25 cellular contexts compared by ENCODE assay signal in the genomic region with DNA sequence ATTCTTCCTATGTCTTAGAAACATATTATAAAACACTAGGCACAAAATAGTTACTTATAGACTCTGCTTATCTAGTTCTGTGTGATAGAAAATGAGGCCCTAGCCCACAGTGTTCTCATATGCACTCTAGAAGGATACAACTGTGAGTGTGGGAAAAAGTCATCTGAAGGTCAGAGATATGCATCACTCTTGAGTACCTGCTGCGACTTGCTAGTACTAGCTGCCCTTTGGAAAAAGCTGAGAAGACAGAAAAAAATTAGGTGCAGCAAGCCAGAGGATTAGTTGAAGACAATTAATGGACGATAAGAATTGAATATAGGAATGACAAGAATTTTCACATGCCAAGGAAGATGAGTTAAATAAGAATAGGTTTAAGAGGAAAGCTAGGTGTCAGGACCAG.
DNase-seq lines count a peak whose midpoint lies in the region; ATAC-seq, FAIRE-seq and TF ChIP-seq lines count a peak whose summit lies in the region.
"Had no signal": no experiment of that assay in that cellular context is flagged by ENCODE, and none has a peak within 500 bp of the region (broad histone marks: within the 10 kb centered on the region; RNA-seq: fewer than 3 reads in every experiment).

No MANE protein-coding gene starts in this region.

- peaks cover 33% of the 10 kb centered on the region for H3K4me1 ChIP-seq in foreskin keratinocyte
- H3K4me1 ChIP-seq: Peyer's patch had no signal

- H3K27me3 ChIP-seq in bronchial epithelial cell (ENCODE audit: control insufficient read depth, insufficient read depth, low read length) (no peaks in the 10 kb centered on the region), foreskin keratinocyte (no peaks in the 10 kb centered on the region)
- H3K27me3 ChIP-seq: Peyer's patch, SJSA1 had no signal

- no peak overlapping the region for H3K4me3 ChIP-seq in bronchial epithelial cell (ENCODE audit: low read depth, low read length)
- H3K4me3 ChIP-seq: Peyer's patch, SJSA1 had no signal

- no peaks in the 10 kb centered on the region for H3K36me3 ChIP-seq in bronchial epithelial cell (ENCODE audit: control insufficient read depth, insufficient read depth, low read length)
- H3K36me3 ChIP-seq: Peyer's patch, SJSA1 had no signal

- peaks cover 4% of the 10 kb centered on the region for H3K4me1 Mint-ChIP-seq in activated naive CD4-positive, alpha-beta T cell treated with anti-CD3 and anti-CD28 coated beads, Interleukin-2, amount 50 U/mL, for 24 hours
- H3K4me1 Mint-ChIP-seq in type B pancreatic cell (ENCODE audit: unreplicated experiment) (peaks cover 4% of the 10 kb centered on the region), glutamatergic neuron (ENCODE audit: low read depth, unreplicated experiment) (no peaks in the 10 kb centered on the region)

- FAIRE-seq in bronchial epithelial cell (lab: Jason Lieb, UNC) = no peak
- FAIRE-seq: GM12891, H1 had no signal

- no peaks in the 10 kb centered on the region for H3K9me3 Mint-ChIP-seq in activated naive CD4-positive, alpha-beta T cell treated with anti-CD3 and anti-CD28 coated beads, Interleukin-2, amount 50 U/mL, for 24 hours
- no peaks in the 10 kb centered on the region for H3K9me3 Mint-ChIP-seq in activated naive CD4-positive, alpha-beta T cell treated with anti-CD3 and anti-CD28 coated beads, Interleukin-2, amount 50 U/mL, for 72 hours
- H3K9me3 Mint-ChIP-seq in type B pancreatic cell = peaks cover 4% of the 10 kb centered on the region
- H3K9me3 Mint-ChIP-seq in glutamatergic neuron (ENCODE audit: unreplicated experiment) = no peaks in the 10 kb centered on the region
- H3K9me3 Mint-ChIP-seq: CD8-positive, alpha-beta T cell had no signal

- ATAC-seq in activated naive CD4-positive, alpha-beta T cell treated with anti-CD3 and anti-CD28 coated beads, Interleukin-2, amount 50 U/mL, for 72 hours = no peak
- ATAC-seq in foreskin keratinocyte (peak; percentile 88), GM18868 (IDR thresholded peaks at IDR 0.05; ENCODE audit: unreplicated experiment) (no peak), GM21529 (IDR thresholded peaks at IDR 0.05; ENCODE audit: unreplicated experiment) (no peak)
- ATAC-seq: CD8-positive, alpha-beta T cell; HCT116 had no signal

- TF ChIP-seq CTCF in bronchial epithelial cell (IDR thresholded peaks at IDR 0.05; ENCODE audit: insufficient read depth, low read length, severe bottlenecking) (no peak), foreskin keratinocyte (conservative IDR thresholded peaks at IDR 0.05) (no peak), type B pancreatic cell (conservative IDR thresholded peaks at IDR 0.05) (no peak), glutamatergic neuron (IDR thresholded peaks at IDR 0.05; ENCODE audit: partially characterized antibody, unreplicated experiment) (no peak)

- H3K27ac Mint-ChIP-seq in activated naive CD4-positive, alpha-beta T cell treated with anti-CD3 and anti-CD28 coated beads, Interleukin-2, amount 50 U/mL, for 24 hours = peak overlapping the region; percentile 4
- H3K27ac Mint-ChIP-seq in activated naive CD4-positive, alpha-beta T cell treated with anti-CD3 and anti-CD28 coated beads, Interleukin-2, amount 50 U/mL, for 72 hours = no peak overlapping the region
- H3K27ac Mint-ChIP-seq in type B pancreatic cell (peak overlapping the region; percentile 43), glutamatergic neuron (ENCODE audit: unreplicated experiment) (no peak overlapping the region)
- H3K27ac Mint-ChIP-seq: CD8-positive, alpha-beta T cell had no signal

- peaks cover 3% of the 10 kb centered on the region for H3K36me3 Mint-ChIP-seq in activated naive CD4-positive, alpha-beta T cell treated with anti-CD3 and anti-CD28 coated beads, Interleukin-2, amount 50 U/mL, for 24 hours
- no peaks in the 10 kb centered on the region for H3K36me3 Mint-ChIP-seq in activated naive CD4-positive, alpha-beta T cell treated with anti-CD3 and anti-CD28 coated beads, Interleukin-2, amount 50 U/mL, for 72 hours
- H3K36me3 Mint-ChIP-seq in type B pancreatic cell (peaks cover 6% of the 10 kb centered on the region), glutamatergic neuron (ENCODE audit: unreplicated experiment) (no peaks in the 10 kb centered on the region)
- H3K36me3 Mint-ChIP-seq: CD8-positive, alpha-beta T cell had no signal

- DNase-seq in activated naive CD4-positive, alpha-beta T cell treated with anti-CD3 and anti-CD28 coated beads, Interleukin-2, amount 50 U/mL, for 72 hours (ENCODE audit: low spot score in 2 of 2) = no peak
- peak; percentile 71 for DNase-seq in bronchial epithelial cell (ENCODE audit: low read depth)
- peak; percentile 68 to 87 for DNase-seq in foreskin keratinocyte
- no peak for DNase-seq in type B pancreatic cell (ENCODE audit: extremely low spot score, unreplicated experiment)
- DNase-seq in glutamatergic neuron = no peak
- DNase-seq: AML-193; C1 segment of cervical spinal cord; Calu3; CD8-positive, alpha-beta T cell; DMS153; NCI-H1105; NCI-H2081; NCI-H2171; NCI-H524 treated with DMSO at 0.1 percent for 48 hours; NCI-H82; Peyer's patch had no signal

- H3K4me3 Mint-ChIP-seq in activated naive CD4-positive, alpha-beta T cell treated with anti-CD3 and anti-CD28 coated beads, Interleukin-2, amount 50 U/mL, for 24 hours = no peak overlapping the region
- H3K4me3 Mint-ChIP-seq in type B pancreatic cell = no peak overlapping the region
- no peak overlapping the region for H3K4me3 Mint-ChIP-seq in glutamatergic neuron (ENCODE audit: unreplicated experiment)
- H3K4me3 Mint-ChIP-seq: CD8-positive, alpha-beta T cell had no signal

- H3K27ac ChIP-seq in foreskin keratinocyte = no peak overlapping the region
- H3K27ac ChIP-seq: 22Rv1, KMS-11, Peyer's patch, SJSA1 had no signal

- H3K27me3 Mint-ChIP-seq in activated naive CD4-positive, alpha-beta T cell treated with anti-CD3 and anti-CD28 coated beads, Interleukin-2, amount 50 U/mL, for 24 hours = no peaks in the 10 kb centered on the region
- no peaks in the 10 kb centered on the region for H3K27me3 Mint-ChIP-seq in type B pancreatic cell
- H3K27me3 Mint-ChIP-seq in glutamatergic neuron (ENCODE audit: unreplicated experiment) = no peaks in the 10 kb centered on the region

Comparison
In these comparisons a context has a peak if more than half of its experiments do, and no peak if none do; other contexts are left out.
1. H3K27ac Mint-ChIP-seq: peak in activated naive CD4-positive, alpha-beta T cell treated with anti-CD3 and anti-CD28 coated beads, Interleukin-2, amount 50 U/mL, for 24 hours (single experiment) and type B pancreatic cell (single experiment); none in activated naive CD4-positive, alpha-beta T cell treated with anti-CD3 and anti-CD28 coated beads, Interleukin-2, amount 50 U/mL, for 72 hours (0 of 2) and glutamatergic neuron (single experiment).
2. DNase-seq: peak in bronchial epithelial cell (single experiment) and foreskin keratinocyte (2 of 2); none in activated naive CD4-positive, alpha-beta T cell treated with anti-CD3 and anti-CD28 coated beads, Interleukin-2, amount 50 U/mL, for 72 hours (0 of 2), type B pancreatic cell (single experiment) and glutamatergic neuron (single experiment).